14 cellular contexts compared by ENCODE assay signal in genomic region chr5:149441986-149442385, GRCh38.
DNase-seq lines count a peak whose midpoint lies in the region; FAIRE-seq and TF ChIP-seq lines count a peak whose summit lies in the region.
"Had no signal": no experiment of that assay in that cellular context is flagged by ENCODE, and none has a peak within 500 bp of the region (broad histone marks: within the 10 kb centered on the region; RNA-seq: fewer than 3 reads in every experiment).

No MANE protein-coding gene starts in this region.

- H3K9me1 ChIP-seq in keratinocyte (ENCODE audit: control insufficient read depth, extremely low read depth, insufficient read depth, low read length): no peaks in the 10 kb centered on the region

- H4K20me1 ChIP-seq in keratinocyte (ENCODE audit: control insufficient read depth, extremely low read depth, insufficient read depth, low read length): no peaks in the 10 kb centered on the region

- 42 to 82% methylated on average over 15 of the region's 15 CpGs for whole genome bisulfite sequencing in sigmoid colon, 2 donors

- intact Hi-C loops in sigmoid colon (cut with DNase I): loop anchor here (2.0 kb wide), 1 partner anchor 111 kb away; no protein-coding TSS in a partner anchor

- no peaks in the 10 kb centered on the region for H3K79me2 ChIP-seq in keratinocyte (ENCODE audit: control insufficient read depth, insufficient read depth, low read length)

- H3K4me2 ChIP-seq in keratinocyte (ENCODE audit: control insufficient read depth, extremely low read depth, insufficient read depth, low read depth, low read length): peak overlapping the region; percentile 81

- peak overlapping the region; percentile 98 for H3K27ac ChIP-seq in keratinocyte (ENCODE audit: control insufficient read depth, insufficient read depth, low read length)
- H3K27ac ChIP-seq in sigmoid colon: peak overlapping the region in 3 of 4 donors; percentile 86 to 98 (median 93)
- H3K27ac ChIP-seq: SJCRH30, WERI-Rb-1 had no signal

- FAIRE-seq in keratinocyte (lab: Jason Lieb, UNC): peak; percentile 80
- FAIRE-seq: GM19239 had no signal

- H3K4me3 ChIP-seq in adipocyte (ENCODE audit: low read length): no peak overlapping the region
- H3K4me3 ChIP-seq in keratinocyte (ENCODE audit: control insufficient read depth in 2 of 3, extremely low read depth in 1 of 3, insufficient read depth in 2 of 3, low read depth in 1 of 3, low read length in 3 of 3): peak overlapping the region in 2 of 3 experiments; percentile 14 to 30
- H3K4me3 ChIP-seq in sigmoid colon: no peak overlapping the region
- H3K4me3 ChIP-seq: GM12878, GM23248, SJCRH30 had no signal

- dilution Hi-C loops in keratinocyte (cut with MboI; ENCODE audit: extremely low pct_ligation_motif_present, low sequenced_read_pairs): no loop called here

- no peak for DNase-seq in GM10266 (ENCODE audit: extremely low spot score)
- DNase-seq in adipocyte (ENCODE audit: low read depth): no peak
- peak; percentile 62 for DNase-seq in keratinocyte (ENCODE audit: low read depth, low spot score)
- DNase-seq in sigmoid colon: no peak
- no peak for DNase-seq in activated effector memory CD4-positive, alpha-beta T cell treated with Interleukin-2 at 50 U/mL for 16 hours
- no peak for DNase-seq in NK-92 treated with Interleukin-12 subunit alpha and Interleukin-12 subunit beta, amount 100 ng/mL, for 24 hours (lab: John Stamatoyannopoulos, UW)
- no peak for DNase-seq in kidney tubule cell (ENCODE audit: low spot score)
- DNase-seq in kidney glomerular epithelial cell (lab: John Stamatoyannopoulos, UW): no peak
- DNase-seq: NCI-H2227 treated with DMSO at 0.1 percent for 48 hours had no signal

- H3K9me3 ChIP-seq in adipocyte (ENCODE audit: control insufficient read depth, low read length) (no peaks in the 10 kb centered on the region), keratinocyte (ENCODE audit: control insufficient read depth, low read depth, low read length) (no peaks in the 10 kb centered on the region), sigmoid colon (no peaks in the 10 kb centered on the region)
- H3K9me3 ChIP-seq: SJCRH30 had no signal

- no peaks in the 10 kb centered on the region for H3K36me3 ChIP-seq in adipocyte (ENCODE audit: control insufficient read depth, insufficient read depth, low read length, severe bottlenecking)
- H3K36me3 ChIP-seq in keratinocyte (ENCODE audit: control insufficient read depth in 2 of 2, extremely low read depth in 1 of 2, insufficient read depth in 2 of 2, low read length in 2 of 2): no peaks in the 10 kb centered on the region
- no peaks in the 10 kb centered on the region for H3K36me3 ChIP-seq in sigmoid colon
- H3K36me3 ChIP-seq: SJCRH30, WERI-Rb-1 had no signal

- peak overlapping the region; percentile 73 for H3K9ac ChIP-seq in adipocyte (ENCODE audit: low read length)
- H3K9ac ChIP-seq in keratinocyte (ENCODE audit: control insufficient read depth, extremely low read depth, insufficient read depth, low read length): peak overlapping the region; percentile 79

- H3K27me3 ChIP-seq in adipocyte (replicated peaks; ENCODE audit: control insufficient read depth, insufficient read depth, low read length) (no peaks in the 10 kb centered on the region), keratinocyte (ENCODE audit: control insufficient read depth, extremely low read depth, insufficient read depth, low read length) (no peaks in the 10 kb centered on the region), sigmoid colon (no peaks in the 10 kb centered on the region)

- H2AFZ ChIP-seq in keratinocyte (ENCODE audit: control insufficient read depth, low read length): peak overlapping the region; percentile 8

- no peak for TF ChIP-seq EP300 in sigmoid colon (IDR thresholded peaks at IDR 0.05)

- H3K4me1 ChIP-seq in adipocyte (ENCODE audit: control insufficient read depth, insufficient read depth, low read length) (peaks cover 16% of the 10 kb centered on the region), keratinocyte (ENCODE audit: control insufficient read depth, extremely low read depth, insufficient read depth, low read length) (peaks cover 53% of the 10 kb centered on the region), sigmoid colon (peaks cover 2 to 59% (median 50%) of the 10 kb centered on the region in 4 donors)

- peak; percentile 22 for TF ChIP-seq CTCF in GM10266 (IDR thresholded peaks at IDR 0.05; ENCODE audit: control insufficient read depth, insufficient read depth, low read depth, missing control alignments)
- TF ChIP-seq CTCF in keratinocyte (optimal IDR thresholded peaks at IDR 0.05 in 1 of 3, IDR thresholded peaks at IDR 0.05 in 1 of 3, conservative IDR thresholded peaks at IDR 0.05 in 1 of 3; ENCODE audit: extremely low read depth in 1 of 3, insufficient read depth in 2 of 3, low read length in 3 of 3): no peak
- no peak for TF ChIP-seq CTCF in sigmoid colon (IDR thresholded peaks at IDR 0.05)

- TF ChIP-seq POLR2A in sigmoid colon (IDR thresholded peaks at IDR 0.05): no peak

Comparison
In these comparisons a context has a peak if more than half of its experiments do, and no peak if none do; other contexts are left out.
1. H3K4me3 ChIP-seq: peak in keratinocyte (2 of 3); none in adipocyte (single experiment) and sigmoid colon (0 of 4).